ENCODE assay signal across 1 cellular context in genomic region chr6:84061174-84061573, GRCh38.
TF ChIP-seq lines count a peak whose summit lies in the region.

No MANE protein-coding gene starts in this region.

TF ChIP-seq in K562, 482 proteins besides CTCF, POLR2A, EP300 and RAD21 (continued from another document):
- TF ChIP-seq ZBTB40 (IDR thresholded peaks at IDR 0.05) (no peak), ZBTB40 (CRISPR knock-in tag; IDR thresholded peaks at IDR 0.05) (no peak)
